Comparison of ENCODE assay signal across 19 cellular contexts in the genomic region with DNA sequence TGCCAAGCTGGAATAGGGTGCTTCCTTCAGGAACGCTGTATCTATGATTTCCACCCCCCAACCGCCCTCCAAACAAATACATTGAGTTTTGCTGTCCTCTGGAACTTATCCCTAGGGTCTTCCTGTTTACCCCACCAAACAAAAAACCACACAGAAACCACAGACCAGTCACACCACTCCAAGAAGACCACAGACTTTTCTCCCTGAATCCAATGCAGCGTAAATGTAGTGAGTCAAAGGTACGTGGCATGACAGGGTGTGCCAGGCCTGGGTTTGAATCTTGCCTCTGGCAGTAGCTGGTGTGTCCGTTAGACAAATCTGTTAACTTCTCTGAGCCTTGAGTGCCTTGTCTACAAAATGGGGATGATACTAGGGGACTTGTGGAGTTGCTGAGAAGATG. TPM values are rescaled to one million over a fixed set of nuclear protein-coding genes. Genes with fewer than 3 reads are reported as not detected.
DNase-seq lines count a peak whose midpoint lies in the region; ATAC-seq, FAIRE-seq and TF ChIP-seq lines count a peak whose summit lies in the region.
"Had no signal": no experiment of that assay in that cellular context is flagged by ENCODE, and none has a peak within 500 bp of the region (broad histone marks: within the 10 kb centered on the region; RNA-seq: fewer than 3 reads in every experiment).

No MANE protein-coding gene starts in this region.

- WGBS in gastroesophageal sphincter (ENCODE audit: low coverage in 1 of 2), 2 donors, result 76 to 82% methylated on average over 2 to 4 of the region's 5 CpGs
- 52 to 56% methylated on average over 3 to 4 of the region's 5 CpGs for WGBS in esophagus squamous epithelium, 2 donors

- TF ChIP-seq CTCF in gastroesophageal sphincter (IDR thresholded peaks at IDR 0.05) (no peak), esophagus squamous epithelium (IDR thresholded peaks at IDR 0.05) (no peak)

- intact Hi-C loops in esophagus squamous epithelium (cut with DNase I), result no loop called here

- H3K9me3 ChIP-seq in gastroesophageal sphincter (no peaks in the 10 kb centered on the region), esophagus squamous epithelium (no peaks in the 10 kb centered on the region)
- H3K9me3 ChIP-seq: neutrophil, upper lobe of right lung had no signal

- no peak for FAIRE-seq in HTR-8/SVneo (lab: Jason Lieb, UNC)
- FAIRE-seq: GM12878 had no signal

- peaks cover 0 to 30% of the 10 kb centered on the region in 2 donors for H3K36me3 ChIP-seq in gastroesophageal sphincter
- peaks cover 0 to 19% (median 0%) of the 10 kb centered on the region in 3 donors for H3K36me3 ChIP-seq in esophagus squamous epithelium
- H3K36me3 ChIP-seq: brain microvascular endothelial cell, neutrophil had no signal

- H3K27ac ChIP-seq in gastroesophageal sphincter (peak overlapping the region in 3 of 4 donors; percentile 46 to 63 (median 58)), esophagus squamous epithelium (peak overlapping the region in 2 of 4 donors; percentile 29 to 45), caudate nucleus (ENCODE audit: low read depth, low read length) (no peak overlapping the region)
- H3K27ac ChIP-seq: brain microvascular endothelial cell, hepatocyte, neutrophil, upper lobe of right lung had no signal

- peak; percentile 16 for DNase-seq in A172 (ENCODE audit: low spot score)
- peak; percentile 89 for DNase-seq in HT1080 (ENCODE audit: low read depth)
- DNase-seq in amniotic epithelial cell (ENCODE audit: low read depth), result peak; percentile 62
- DNase-seq in HTR-8/SVneo (ENCODE audit: insufficient read length, low spot score), result no peak
- no peak for DNase-seq in esophagus squamous epithelium (lab: John Stamatoyannopoulos, UW)
- no peak for DNase-seq in NCI-H524 treated with DMSO at 0.1 percent for 48 hours (lab: John Stamatoyannopoulos, UW)
- DNase-seq in caudate nucleus (lab: John Stamatoyannopoulos, UW), result no peak
- DNase-seq: activated CD4-positive, alpha-beta T cell treated with anti-CD3 and anti-CD28 coated beads for 48 hours; activated naive CD4-positive, alpha-beta T cell treated with anti-CD3 and anti-CD28 coated beads, Interleukin-2, amount 10 ng/mL, durations not matched to agents 7 days and 5 days; brain microvascular endothelial cell; NCI-H2029 treated with DMSO at 0.1 percent for 48 hours; NCI-H526; T-helper 9 cell; upper lobe of right lung had no signal

- H3K4me1 ChIP-seq in gastroesophageal sphincter (peaks cover 0 to 26% (median 13%) of the 10 kb centered on the region in 3 donors), esophagus squamous epithelium (peaks cover 15 to 37% (median 15%) of the 10 kb centered on the region in 3 donors)

- ATAC-seq in gastroesophageal sphincter, result no peak
- ATAC-seq: esophagus mucosa, GM12878, upper lobe of right lung had no signal

- H3K4me3 ChIP-seq in gastroesophageal sphincter, result no peak overlapping the region
- no peak overlapping the region for H3K4me3 ChIP-seq in esophagus squamous epithelium
- H3K4me3 ChIP-seq: GM12878, hepatocyte, upper lobe of right lung had no signal

- no peaks in the 10 kb centered on the region for H3K27me3 ChIP-seq in gastroesophageal sphincter
- no peaks in the 10 kb centered on the region for H3K27me3 ChIP-seq in esophagus squamous epithelium
- H3K27me3 ChIP-seq: brain microvascular endothelial cell, hepatocyte, upper lobe of right lung had no signal

- no peak for TF ChIP-seq EP300 in gastroesophageal sphincter (IDR thresholded peaks at IDR 0.05)

- TF ChIP-seq POLR2A in gastroesophageal sphincter (IDR thresholded peaks at IDR 0.05), result no peak
- no peak for TF ChIP-seq POLR2A in esophagus squamous epithelium (IDR thresholded peaks at IDR 0.05)

RNA-seq across cellular contexts. Expression of a gene that starts 27.8 kb away (rescaled TPM):
- total RNA-seq in A172 (2014; rRNA removed; shearing (Covaris generic)), result 19.7 and 19.9 TPM in 2 replicates
- 1.7 and 2.2 TPM in 2 replicates for total RNA-seq in HT1080 (2014; rRNA removed; shearing (Covaris generic))
- polyA plus RNA-seq in HT1080 (2015; cell fraction: cytosol; rRNA removed), result 1.9 TPM in 2 replicates
- polyA plus RNA-seq in HT1080 (2015; cell fraction: nucleus; rRNA removed), result 5.1 and 6.7 TPM in 2 replicates
- total RNA-seq in gastroesophageal sphincter (10 to 100 TPM; 21.3 to 37.7 (median 31.0) TPM), esophagus squamous epithelium (10 to 100 TPM; 17.6 to 39.0 (median 30.5) TPM)

RNA-seq across cellular contexts. Expression of a gene that starts 31.7 kb away (rescaled TPM):
- 0.89 TPM in 1 of 2 replicates, not detected in the other for total RNA-seq in A172 (2014; rRNA removed; shearing (Covaris generic))
- 1.2 and 1.4 TPM in 2 replicates for total RNA-seq in HT1080 (2014; rRNA removed; shearing (Covaris generic))
- polyA plus RNA-seq in HT1080 (2015; cell fraction: cytosol; rRNA removed), result 0.43 and 0.85 TPM in 2 replicates
- 0.48 and 1.3 TPM in 2 replicates for polyA plus RNA-seq in HT1080 (2015; cell fraction: nucleus; rRNA removed)
- 10 to 100 TPM; 21.4 to 45.8 (median 26.6) TPM for total RNA-seq in gastroesophageal sphincter
- 10 to 100 TPM in 3 of 4 donors, 1 to 10 TPM in 1; 9.1 to 30.7 (median 25.1) TPM for total RNA-seq in esophagus squamous epithelium

Comparison
In these comparisons a context has a peak if more than half of its experiments do, and no peak if none do; other contexts are left out.
1. DNase-seq: peak in A172 (single experiment), HT1080 (single experiment) and amniotic epithelial cell (single experiment); none in HTR-8/SVneo (single experiment), esophagus squamous epithelium (single experiment), NCI-H524 treated with DMSO at 0.1 percent for 48 hours (single experiment) and caudate nucleus (0 of 61).